8 cellular contexts compared by ENCODE assay signal in the genomic region with DNA sequence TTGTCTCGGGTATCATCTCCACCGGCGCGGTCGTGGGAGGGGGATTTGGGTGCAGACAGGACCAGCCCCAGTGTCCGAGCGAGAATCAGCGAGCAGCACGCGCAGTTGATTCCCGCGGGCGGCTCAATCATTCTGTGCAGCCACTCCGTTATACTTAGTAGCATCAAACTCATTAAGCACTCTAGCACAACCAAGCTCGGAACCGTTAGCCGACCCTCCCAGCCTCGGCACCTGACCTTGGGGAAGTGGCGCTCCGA. TPM values are rescaled to one million over a fixed set of nuclear protein-coding genes. Genes with fewer than 3 reads are reported as not detected.
DNase-seq lines count a peak whose midpoint lies in the region; ATAC-seq, FAIRE-seq and TF ChIP-seq lines count a peak whose summit lies in the region.

No MANE protein-coding gene starts in this region.

- intact Hi-C loops in adrenal gland (cut with DNase I): loop anchor here (5.0 kb wide), 2 partner anchors 36 to 41 kb away; a partner anchor contains a TSS
- intact Hi-C loops in kidney (cut with DNase I): no loop called here

- H3K4me3 ChIP-seq in adrenal gland: peak overlapping the region in 3 of 4 donors; percentile 74 to 90 (median 82)
- H3K4me3 ChIP-seq in kidney (ENCODE audit: low read length in 2 of 2): peak overlapping the region; percentile 93 to 96
- H3K4me3 ChIP-seq in thoracic aorta: peak overlapping the region; percentile 96

- no peak for TF ChIP-seq POLR2A in adrenal gland (IDR thresholded peaks at IDR 0.05)

- FAIRE-seq in kidney (lab: Jason Lieb, UNC): no peak

- H3K27ac ChIP-seq in adrenal gland: peak overlapping the region in 3 of 5 donors; percentile 90 to 97 (median 93)
- H3K27ac ChIP-seq in kidney (ENCODE audit: low read depth in 2 of 2, low read length in 2 of 2): peak overlapping the region; percentile 53 to 89
- peak overlapping the region; percentile 93 to 97 for H3K27ac ChIP-seq in thoracic aorta

- H3K9me3 ChIP-seq in adrenal gland (replicated peaks in 1 of 3): no peaks in the 10 kb centered on the region
- H3K9me3 ChIP-seq in kidney (ENCODE audit: control insufficient read depth in 1 of 2, low read length in 2 of 2): no peaks in the 10 kb centered on the region
- H3K9me3 ChIP-seq in thoracic aorta: no peaks in the 10 kb centered on the region

- ATAC-seq in thoracic aorta (ENCODE audit: insufficient number of reproducible peaks, low FRiP score, low read depth) (no peak), GM18502 (IDR thresholded peaks at IDR 0.05; ENCODE audit: poor library complexity, unreplicated experiment) (no peak), HG03045 (IDR thresholded peaks at IDR 0.05; ENCODE audit: unreplicated experiment) (no peak), HG03439 (IDR thresholded peaks at IDR 0.05; ENCODE audit: unreplicated experiment) (no peak)

- peaks cover 0 to 9% of the 10 kb centered on the region in 2 donors for H3K36me3 ChIP-seq in adrenal gland (replicated peaks in 1 of 2)
- H3K36me3 ChIP-seq in kidney (ENCODE audit: control insufficient read depth in 1 of 2, insufficient read depth in 2 of 2, low read length in 2 of 2): peaks cover 5 to 6% of the 10 kb centered on the region in 2 donors
- H3K36me3 ChIP-seq in thoracic aorta: peaks cover 14% of the 10 kb centered on the region

- 0 to 1% (median 0%) methylated on average over 4 to 20 of the region's 20 CpGs for WGBS in adrenal gland, 4 donors

- no peak for TF ChIP-seq CTCF in adrenal gland (IDR thresholded peaks at IDR 0.05)
- no peak for TF ChIP-seq CTCF in kidney (IDR thresholded peaks at IDR 0.05; ENCODE audit: borderline replicate concordance, extremely low read depth, insufficient read depth)
- TF ChIP-seq CTCF in thoracic aorta (IDR thresholded peaks at IDR 0.05): no peak

- H3K9ac ChIP-seq in kidney (ENCODE audit: low read length in 2 of 2): peak overlapping the region; percentile 20 to 58

- peak; percentile 44 for DNase-seq in NCI-H510A (lab: John Stamatoyannopoulos, UW)
- DNase-seq in NCI-H510A treated with DMSO at 0.1 percent for 48 hours (lab: John Stamatoyannopoulos, UW): no peak
- DNase-seq in adrenal gland: no peak
- no peak for DNase-seq in kidney
- DNase-seq in thoracic aorta (ENCODE audit: low spot score): no peak

- H3K4me1 ChIP-seq in adrenal gland (replicated peaks in 1 of 2) (peaks cover 9 to 22% of the 10 kb centered on the region in 2 donors), kidney (ENCODE audit: control insufficient read depth in 1 of 2, insufficient read depth in 1 of 2, low read depth in 1 of 2, low read length in 2 of 2) (peaks cover 20 to 21% of the 10 kb centered on the region in 2 donors), thoracic aorta (ENCODE audit: control insufficient read depth in 1 of 2, low read depth in 2 of 2) (peaks cover 26 to 71% of the 10 kb centered on the region in 2 donors)

- H3K27me3 ChIP-seq in adrenal gland (no peaks in the 10 kb centered on the region), thoracic aorta (replicated peaks; ENCODE audit: insufficient read depth) (no peaks in the 10 kb centered on the region)

RNA-seq across cellular contexts. Expression of a gene that starts 0.2 kb away (rescaled TPM):
- total RNA-seq in adrenal gland (10 to 100 TPM in 1 of 8 donors, 1 to 10 TPM in 7; 3.5 to 10.3 (median 8.3) TPM), kidney (5.1 TPM), thoracic aorta (10 to 100 TPM in 1 of 2 donors, 1 to 10 TPM in 1; 5.4 to 14.2 TPM)
- polyA plus RNA-seq in adrenal gland (1 to 10 TPM; 3.5 to 9.6 (median 5.8) TPM), kidney (ENCODE audit: insufficient read depth, low read depth, low replicate concordance) (17.0 TPM)

RNA-seq across cellular contexts. Expression of a gene that starts 0.4 kb away (rescaled TPM):
- total RNA-seq in adrenal gland (10 to 100 TPM; 29.6 to 88.3 (median 42.8) TPM), kidney (37.4 TPM), thoracic aorta (100 to 1,000 TPM; 125 to 161 TPM)
- polyA plus RNA-seq in adrenal gland (10 to 100 TPM in 2 of 3 donors, 1 to 10 TPM in 1; 9.0 to 15.7 (median 13.0) TPM), kidney (ENCODE audit: insufficient read depth, low read depth, low replicate concordance) (18.5 TPM)

RNA-seq across cellular contexts. Expression of a gene that starts 39.2 kb away (rescaled TPM):
- 10 to 100 TPM; 10.5 to 56.5 (median 30.9) TPM for total RNA-seq in adrenal gland
- polyA plus RNA-seq in adrenal gland: 10 to 100 TPM in 2 of 3 donors, 1 to 10 TPM in 1; 9.1 to 86.6 (median 64.9) TPM
- total RNA-seq in kidney: 59.0 TPM
- polyA plus RNA-seq in kidney (ENCODE audit: insufficient read depth, low read depth, low replicate concordance): 122 TPM
- total RNA-seq in thoracic aorta: 10 to 100 TPM; 21.1 to 36.3 TPM

RNA-seq across cellular contexts. Expression of a gene that starts 52.0 kb away (rescaled TPM):
- total RNA-seq in adrenal gland: 10 to 100 TPM; 18.7 to 56.3 (median 41.0) TPM
- 10 to 100 TPM; 20.8 to 51.6 (median 41.1) TPM for polyA plus RNA-seq in adrenal gland
- 42.0 TPM for total RNA-seq in kidney
- 56.8 TPM for polyA plus RNA-seq in kidney (ENCODE audit: insufficient read depth, low read depth, low replicate concordance)
- 10 to 100 TPM; 18.2 to 38.6 TPM for total RNA-seq in thoracic aorta
